1 cellular context compared by ENCODE assay signal in the genomic region with DNA sequence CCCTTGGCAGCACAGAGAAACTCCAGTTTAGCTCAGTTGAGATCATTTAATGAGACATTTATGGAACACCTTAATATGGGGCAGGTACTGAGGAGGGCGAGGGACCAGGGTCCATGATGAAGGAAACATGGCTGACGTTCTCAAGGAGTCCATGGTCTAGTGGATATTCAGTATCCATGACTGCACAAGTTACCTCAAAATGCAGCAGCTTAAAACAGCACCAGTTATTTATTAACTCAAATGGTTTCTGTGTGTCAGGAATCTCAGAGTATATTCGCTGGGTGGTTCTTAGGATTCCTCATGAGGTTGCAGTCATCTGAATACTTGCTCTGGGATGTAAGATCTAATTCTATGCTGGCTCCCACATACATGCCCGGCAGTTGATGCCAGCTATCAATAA.
TF ChIP-seq lines count a peak whose summit lies in the region.

No MANE protein-coding gene starts in this region.

TF ChIP-seq in HepG2, 621 proteins besides CTCF, POLR2A, EP300 and RAD21:
- 0 out of 2 replicates have a peak, but pooled peaks have one; percentile 19 for TF ChIP-seq POGZ (CRISPR knock-in tag; IDR thresholded peaks at IDR 0.05)
- no peak for TF ChIP-seq TBX2 (CRISPR knock-in tag; IDR thresholded peaks at IDR 0.05; ENCODE audit: borderline replicate concordance)
- 0 out of 2 replicates have a peak, but pooled peaks have one; percentile 42 for TF ChIP-seq ZBTB21 (CRISPR knock-in tag; IDR thresholded peaks at IDR 0.05)
- TF ChIP-seq, protein P1, sequence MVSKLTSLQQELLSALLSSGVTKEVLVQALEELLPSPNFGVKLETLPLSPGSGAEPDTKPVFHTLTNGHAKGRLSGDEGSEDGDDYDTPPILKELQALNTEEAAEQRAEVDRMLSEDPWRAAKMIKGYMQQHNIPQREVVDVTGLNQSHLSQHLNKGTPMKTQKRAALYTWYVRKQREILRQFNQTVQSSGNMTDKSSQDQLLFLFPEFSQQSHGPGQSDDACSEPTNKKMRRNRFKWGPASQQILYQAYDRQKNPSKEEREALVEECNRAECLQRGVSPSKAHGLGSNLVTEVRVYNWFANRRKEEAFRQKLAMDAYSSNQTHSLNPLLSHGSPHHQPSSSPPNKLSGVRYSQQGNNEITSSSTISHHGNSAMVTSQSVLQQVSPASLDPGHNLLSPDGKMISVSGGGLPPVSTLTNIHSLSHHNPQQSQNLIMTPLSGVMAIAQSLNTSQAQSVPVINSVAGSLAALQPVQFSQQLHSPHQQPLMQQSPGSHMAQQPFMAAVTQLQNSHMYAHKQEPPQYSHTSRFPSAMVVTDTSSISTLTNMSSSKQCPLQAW (CRISPR knock-in tag; IDR thresholded peaks at IDR 0.05): peak; percentile 66
- peak; percentile 57 for TF ChIP-seq GATAD2A (CRISPR knock-in tag; IDR thresholded peaks at IDR 0.05)
- peak; percentile 52; the same call in 1 of the 2 replicates for TF ChIP-seq HOXA3 (CRISPR knock-in tag; IDR thresholded peaks at IDR 0.05)
- TF ChIP-seq, protein P2, sequence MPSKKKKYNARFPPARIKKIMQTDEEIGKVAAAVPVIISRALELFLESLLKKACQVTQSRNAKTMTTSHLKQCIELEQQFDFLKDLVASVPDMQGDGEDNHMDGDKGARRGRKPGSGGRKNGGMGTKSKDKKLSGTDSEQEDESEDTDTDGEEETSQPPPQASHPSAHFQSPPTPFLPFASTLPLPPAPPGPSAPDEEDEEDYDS (CRISPR knock-in tag; IDR thresholded peaks at IDR 0.05): peak; percentile 48; the same call in 1 of the 2 replicates
- TF ChIP-seq, protein P3, sequence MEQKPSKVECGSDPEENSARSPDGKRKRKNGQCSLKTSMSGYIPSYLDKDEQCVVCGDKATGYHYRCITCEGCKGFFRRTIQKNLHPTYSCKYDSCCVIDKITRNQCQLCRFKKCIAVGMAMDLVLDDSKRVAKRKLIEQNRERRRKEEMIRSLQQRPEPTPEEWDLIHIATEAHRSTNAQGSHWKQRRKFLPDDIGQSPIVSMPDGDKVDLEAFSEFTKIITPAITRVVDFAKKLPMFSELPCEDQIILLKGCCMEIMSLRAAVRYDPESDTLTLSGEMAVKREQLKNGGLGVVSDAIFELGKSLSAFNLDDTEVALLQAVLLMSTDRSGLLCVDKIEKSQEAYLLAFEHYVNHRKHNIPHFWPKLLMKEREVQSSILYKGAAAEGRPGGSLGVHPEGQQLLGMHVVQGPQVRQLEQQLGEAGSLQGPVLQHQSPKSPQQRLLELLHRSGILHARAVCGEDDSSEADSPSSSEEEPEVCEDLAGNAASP (CRISPR knock-in tag; IDR thresholded peaks at IDR 0.05; ENCODE audit: borderline replicate concordance): 0 out of 2 replicates have a peak, but pooled peaks have one; percentile 27
- TF ChIP-seq PHF21A (CRISPR knock-in tag; IDR thresholded peaks at IDR 0.05): no peak
- TF ChIP-seq ARNT2 (CRISPR knock-in tag; IDR thresholded peaks at IDR 0.05; ENCODE audit: low read depth): no peak
- TF ChIP-seq, protein P4, sequence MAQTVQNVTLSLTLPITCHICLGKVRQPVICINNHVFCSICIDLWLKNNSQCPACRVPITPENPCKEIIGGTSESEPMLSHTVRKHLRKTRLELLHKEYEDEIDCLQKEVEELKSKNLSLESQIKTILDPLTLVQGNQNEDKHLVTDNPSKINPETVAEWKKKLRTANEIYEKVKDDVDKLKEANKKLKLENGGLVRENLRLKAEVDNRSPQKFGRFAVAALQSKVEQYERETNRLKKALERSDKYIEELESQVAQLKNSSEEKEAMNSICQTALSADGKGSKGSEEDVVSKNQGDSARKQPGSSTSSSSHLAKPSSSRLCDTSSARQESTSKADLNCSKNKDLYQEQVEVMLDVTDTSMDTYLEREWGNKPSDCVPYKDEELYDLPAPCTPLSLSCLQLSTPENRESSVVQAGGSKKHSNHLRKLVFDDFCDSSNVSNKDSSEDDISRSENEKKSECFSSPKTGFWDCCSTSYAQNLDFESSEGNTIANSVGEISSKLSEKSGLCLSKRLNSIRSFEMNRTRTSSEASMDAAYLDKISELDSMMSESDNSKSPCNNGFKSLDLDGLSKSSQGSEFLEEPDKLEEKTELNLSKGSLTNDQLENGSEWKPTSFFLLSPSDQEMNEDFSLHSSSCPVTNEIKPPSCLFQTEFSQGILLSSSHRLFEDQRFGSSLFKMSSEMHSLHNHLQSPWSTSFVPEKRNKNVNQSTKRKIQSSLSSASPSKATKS (CRISPR knock-in tag; IDR thresholded peaks at IDR 0.05): no peak
- TF ChIP-seq, protein P5, sequence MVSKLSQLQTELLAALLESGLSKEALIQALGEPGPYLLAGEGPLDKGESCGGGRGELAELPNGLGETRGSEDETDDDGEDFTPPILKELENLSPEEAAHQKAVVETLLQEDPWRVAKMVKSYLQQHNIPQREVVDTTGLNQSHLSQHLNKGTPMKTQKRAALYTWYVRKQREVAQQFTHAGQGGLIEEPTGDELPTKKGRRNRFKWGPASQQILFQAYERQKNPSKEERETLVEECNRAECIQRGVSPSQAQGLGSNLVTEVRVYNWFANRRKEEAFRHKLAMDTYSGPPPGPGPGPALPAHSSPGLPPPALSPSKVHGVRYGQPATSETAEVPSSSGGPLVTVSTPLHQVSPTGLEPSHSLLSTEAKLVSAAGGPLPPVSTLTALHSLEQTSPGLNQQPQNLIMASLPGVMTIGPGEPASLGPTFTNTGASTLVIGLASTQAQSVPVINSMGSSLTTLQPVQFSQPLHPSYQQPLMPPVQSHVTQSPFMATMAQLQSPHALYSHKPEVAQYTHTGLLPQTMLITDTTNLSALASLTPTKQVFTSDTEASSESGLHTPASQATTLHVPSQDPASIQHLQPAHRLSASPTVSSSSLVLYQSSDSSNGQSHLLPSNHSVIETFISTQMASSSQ (IDR thresholded peaks at IDR 0.05; ENCODE audit: low read depth): peak; percentile 65; the same call in 1 of the 2 replicates
- TF ChIP-seq, protein P5 (CRISPR knock-in tag; IDR thresholded peaks at IDR 0.05; ENCODE audit: borderline replicate concordance): peak; percentile 58; the same call in 1 of the 2 replicates
